Comparison of ENCODE assay signal across 26 cellular contexts in genomic region chr12:64177001-64177400, GRCh38.
"Had no signal": no experiment of that assay in that cellular context is flagged by ENCODE, and none has a peak within 500 bp of the region (broad histone marks: within the 10 kb centered on the region; RNA-seq: fewer than 3 reads in every experiment).

No MANE protein-coding gene starts in this region.

- H3K27ac Mint-ChIP-seq: activated CD4-positive, alpha-beta T cell treated with anti-CD3 and anti-CD28 coated beads for 36 hours; activated CD8-positive, alpha-beta memory T cell treated with anti-CD3 and anti-CD28 coated beads, Interleukin-2, amount 10 ng/mL, durations not matched to agents 7 days and 5 days; activated CD8-positive, alpha-beta T cell treated with anti-CD3 and anti-CD28 coated beads, Interleukin-2, amount 10 ng/mL, durations not matched to agents 7 days and 5 days; activated naive CD4-positive, alpha-beta T cell treated with anti-CD3 and anti-CD28 coated beads, Interleukin-2, amount 50 U/mL, for 72 hours; activated T-helper 2 cell treated with anti-CD3 and anti-CD28 coated beads, Interferon-gamma antibody, Interleukin-2, Interleukin-4, amounts not matched to agents 10 μg/mL and 5 μg/mL and 100 μg/mL, durations not matched to agents 14 hours and 24 hours and 36 hours; effector memory CD8-positive, alpha-beta T cell; naive B cell had no signal

- H3K27me3 ChIP-seq: colonic mucosa, foreskin keratinocyte, heart left ventricle, pancreas, sigmoid colon, tibial nerve had no signal

- H3K27me3 Mint-ChIP-seq: activated CD4-positive, alpha-beta T cell treated with anti-CD3 and anti-CD28 coated beads for 36 hours; activated CD8-positive, alpha-beta memory T cell treated with anti-CD3 and anti-CD28 coated beads, Interleukin-2, amount 10 ng/mL, durations not matched to agents 7 days and 5 days; effector memory CD8-positive, alpha-beta T cell; naive B cell had no signal

- H3K27ac ChIP-seq: colonic mucosa, foreskin keratinocyte, left ventricle myocardium inferior, pancreas, prostate gland, sigmoid colon, tibial nerve had no signal

- FAIRE-seq: bronchial epithelial cell, pancreas, small intestine had no signal

- H3K36me3 ChIP-seq: colonic mucosa, heart left ventricle, left ventricle myocardium inferior, pancreas, prostate gland, sigmoid colon, tibial nerve had no signal

- H3K9me3 ChIP-seq: colonic mucosa, heart left ventricle, left ventricle myocardium inferior, pancreas, prostate gland, sigmoid colon, tibial nerve had no signal

- ATAC-seq: activated CD4-positive, alpha-beta T cell treated with anti-CD3 and anti-CD28 coated beads for 36 hours; activated CD8-positive, alpha-beta memory T cell treated with anti-CD3 and anti-CD28 coated beads, Interleukin-2, amount 10 ng/mL, durations not matched to agents 7 days and 5 days; activated CD8-positive, alpha-beta T cell treated with anti-CD3 and anti-CD28 coated beads, Interleukin-2, amount 10 ng/mL, durations not matched to agents 7 days and 5 days; activated naive CD4-positive, alpha-beta T cell treated with anti-CD3 and anti-CD28 coated beads, Interleukin-2, amount 50 U/mL, for 72 hours; effector memory CD8-positive, alpha-beta T cell; foreskin keratinocyte; pancreas had no signal

- H3K4me1 ChIP-seq: colonic mucosa, prostate gland had no signal

- H3K4me1 Mint-ChIP-seq: activated CD4-positive, alpha-beta T cell treated with anti-CD3 and anti-CD28 coated beads for 36 hours had no signal

- H3K4me3 ChIP-seq: colonic mucosa, heart left ventricle, left ventricle myocardium inferior, pancreas, prostate gland, sigmoid colon, tibial nerve had no signal

- DNase-seq: activated CD4-positive, alpha-beta T cell treated with anti-CD3 and anti-CD28 coated beads for 36 hours; activated CD4-positive, CD25-positive, alpha-beta regulatory T cell; activated CD8-positive, alpha-beta memory T cell treated with anti-CD3 and anti-CD28 coated beads, Interleukin-2, amount 10 ng/mL, durations not matched to agents 7 days and 5 days; activated CD8-positive, alpha-beta T cell treated with anti-CD3 and anti-CD28 coated beads, Interleukin-2, amount 10 ng/mL, durations not matched to agents 7 days and 5 days; activated naive CD4-positive, alpha-beta T cell; activated T-cell treated with anti-CD3 and anti-CD28 coated beads, Interleukin-2, amount 50 U/mL, for 48 hours; colonic mucosa; effector memory CD8-positive, alpha-beta T cell; foreskin keratinocyte; heart left ventricle; kidney glomerular epithelial cell; left ventricle myocardium inferior; mammary epithelial cell; naive B cell; pancreas; retina; sigmoid colon; small intestine; stimulated activated CD4-positive, alpha-beta T cell treated with anti-CD3 and anti-CD28 coated beads, Interleukin-15, amount 100 ng/mL, for 24 hours; stimulated activated CD4-positive, alpha-beta T cell treated with anti-CD3 and anti-CD28 coated beads, Interleukin-2, amount 100 ng/mL, for 24 hours; stimulated activated naive CD4-positive, alpha-beta T cell had no signal

- H3K4me3 Mint-ChIP-seq: activated CD4-positive, alpha-beta T cell treated with anti-CD3 and anti-CD28 coated beads for 36 hours; activated CD8-positive, alpha-beta memory T cell treated with anti-CD3 and anti-CD28 coated beads, Interleukin-2, amount 10 ng/mL, durations not matched to agents 7 days and 5 days; activated CD8-positive, alpha-beta T cell treated with anti-CD3 and anti-CD28 coated beads, Interleukin-2, amount 10 ng/mL, durations not matched to agents 7 days and 5 days; effector memory CD8-positive, alpha-beta T cell; naive B cell had no signal

- H3K9me3 Mint-ChIP-seq: activated naive CD4-positive, alpha-beta T cell treated with anti-CD3 and anti-CD28 coated beads, Interleukin-2, amount 50 U/mL, for 72 hours; activated T-helper 2 cell treated with anti-CD3 and anti-CD28 coated beads, Interferon-gamma antibody, Interleukin-2, Interleukin-4, amounts not matched to agents 10 μg/mL and 5 μg/mL and 100 μg/mL, durations not matched to agents 14 hours and 24 hours and 36 hours; effector memory CD8-positive, alpha-beta T cell; naive B cell had no signal

- H3K36me3 Mint-ChIP-seq: activated CD8-positive, alpha-beta memory T cell treated with anti-CD3 and anti-CD28 coated beads, Interleukin-2, amount 10 ng/mL, durations not matched to agents 7 days and 5 days; activated naive CD4-positive, alpha-beta T cell treated with anti-CD3 and anti-CD28 coated beads, Interleukin-2, amount 50 U/mL, for 72 hours; naive B cell had no signal
